Comparison of ENCODE assay signal across 9 cellular contexts in genomic region chr13:23578411-23579071, GRCh38. TPM values are rescaled to one million over a fixed set of nuclear protein-coding genes. Genes with fewer than 3 reads are reported as not detected.
DNase-seq lines count a peak whose midpoint lies in the region; ATAC-seq, FAIRE-seq and TF ChIP-seq lines count a peak whose summit lies in the region.
"Had no signal": no experiment of that assay in that cellular context is flagged by ENCODE, and none has a peak within 500 bp of the region (broad histone marks: within the 10 kb centered on the region; RNA-seq: fewer than 3 reads in every experiment).

No MANE protein-coding gene starts in this region.

- no peak overlapping the region for H3K27ac ChIP-seq in SK-N-MC
- H3K27ac ChIP-seq in heart right ventricle = peak overlapping the region; percentile 72 to 97 (median 90)
- H3K27ac ChIP-seq in prostate gland = peak overlapping the region; percentile 92 to 95

- intact Hi-C loops in heart right ventricle (cut with DNase I) = loop anchor here in 8 of 10 donors (2.0 to 10.0 kb wide), 9 partner anchors 106 to 299 kb away; no protein-coding TSS in a partner anchor
- intact Hi-C loops in prostate gland (cut with DNase I) = loop anchor here (2.0 to 5.0 kb wide), 3 partner anchors 111 to 292 kb away; no protein-coding TSS in a partner anchor

- peak overlapping the region; percentile 91 for H3K4me3 ChIP-seq in SK-N-MC
- H3K4me3 ChIP-seq in heart right ventricle = peak overlapping the region; percentile 54 to 98 (median 87)
- H3K4me3 ChIP-seq in prostate gland = peak overlapping the region; percentile 80 to 82

- H3K9me3 Mint-ChIP-seq in activated naive CD4-positive, alpha-beta T cell treated with anti-CD3 and anti-CD28 coated beads, Interleukin-2, amount 50 U/mL, for 24 hours = no peaks in the 10 kb centered on the region

- 5% methylated on average over 37 to 42 of the region's 42 CpGs for WGBS in heart right ventricle, 2 donors
- WGBS in prostate gland = 5% methylated on average over 42 of the region's 42 CpGs

- peaks cover 24% of the 10 kb centered on the region for H3K27me3 Mint-ChIP-seq in activated naive CD4-positive, alpha-beta T cell treated with anti-CD3 and anti-CD28 coated beads, Interleukin-2, amount 50 U/mL, for 24 hours

- peak overlapping the region; percentile 45 for H3K9ac ChIP-seq in SK-N-MC (ENCODE audit: insufficient read length)

- H3K36me3 Mint-ChIP-seq in activated naive CD4-positive, alpha-beta T cell treated with anti-CD3 and anti-CD28 coated beads, Interleukin-2, amount 50 U/mL, for 24 hours = no peaks in the 10 kb centered on the region

- H3K36me3 ChIP-seq in SK-N-MC (ENCODE audit: insufficient read depth, low read length) (no peaks in the 10 kb centered on the region), heart right ventricle (no peaks in the 10 kb centered on the region), prostate gland (no peaks in the 10 kb centered on the region)

- TF ChIP-seq CTCF in heart right ventricle (IDR thresholded peaks at IDR 0.05) = peak; percentile 36 to 88 (median 70)
- peak; percentile 61 to 86 (median 74) for TF ChIP-seq CTCF in prostate gland (IDR thresholded peaks at IDR 0.05)

- TF ChIP-seq POLR2A in prostate gland (IDR thresholded peaks at IDR 0.05) = no peak

- no peak overlapping the region for H3K27ac Mint-ChIP-seq in activated naive CD4-positive, alpha-beta T cell treated with anti-CD3 and anti-CD28 coated beads, Interleukin-2, amount 50 U/mL, for 24 hours

- peak overlapping the region; percentile 60 for H3K4me3 Mint-ChIP-seq in activated naive CD4-positive, alpha-beta T cell treated with anti-CD3 and anti-CD28 coated beads, Interleukin-2, amount 50 U/mL, for 24 hours

- H3K9me3 ChIP-seq in SK-N-MC (ENCODE audit: low read depth, low read length) (no peaks in the 10 kb centered on the region), heart right ventricle (no peaks in the 10 kb centered on the region), prostate gland (no peaks in the 10 kb centered on the region)

- peaks cover 0 to 24% (median 0%) of the 10 kb centered on the region in 7 donors for H3K27me3 ChIP-seq in heart right ventricle
- no peaks in the 10 kb centered on the region for H3K27me3 ChIP-seq in prostate gland (replicated peaks; ENCODE audit: insufficient read depth)

- DNase-seq in DMS 273 (lab: John Stamatoyannopoulos, UW; ENCODE audit: unreplicated experiment) (peak; percentile 83), HTR-8/SVneo (ENCODE audit: insufficient read length, low spot score) (peak; percentile 27), SK-N-MC (ENCODE audit: low read depth, low spot score) (no peak), heart right ventricle (peak; percentile 77 to 83), prostate gland (ENCODE audit: low spot score) (peak; percentile 71), urothelium cell line (ENCODE audit: low spot score) (peak; percentile 58)

- ATAC-seq in GM21390 (IDR thresholded peaks at IDR 0.05; ENCODE audit: unreplicated experiment) = peak; percentile 62
- ATAC-seq in heart right ventricle = peak; percentile 73 to 91 (median 85)

- FAIRE-seq in HTR-8/SVneo (lab: Jason Lieb, UNC) (no peak), urothelium cell line (lab: Jason Lieb, UNC) (no peak)
- FAIRE-seq: frontal cortex had no signal

- peaks cover 0 to 60% (median 15%) of the 10 kb centered on the region in 9 donors for H3K4me1 ChIP-seq in heart right ventricle
- no peaks in the 10 kb centered on the region for H3K4me1 ChIP-seq in prostate gland (replicated peaks)

- H3K4me1 Mint-ChIP-seq in activated naive CD4-positive, alpha-beta T cell treated with anti-CD3 and anti-CD28 coated beads, Interleukin-2, amount 50 U/mL, for 24 hours = peaks cover 21% of the 10 kb centered on the region

RNA-seq across cellular contexts. Expression of gene TNFRSF19, which starts 8.3 kb away (rescaled TPM):
- 10 to 100 TPM; 25.5 to 49.6 (median 33.7) TPM for total RNA-seq in heart right ventricle
- 10 to 100 TPM; 17.8 to 20.9 TPM for polyA plus RNA-seq in heart right ventricle
- 10 to 100 TPM; 21.2 to 74.1 TPM for total RNA-seq in prostate gland
